18 cellular contexts compared by ENCODE assay signal in the genomic region with DNA sequence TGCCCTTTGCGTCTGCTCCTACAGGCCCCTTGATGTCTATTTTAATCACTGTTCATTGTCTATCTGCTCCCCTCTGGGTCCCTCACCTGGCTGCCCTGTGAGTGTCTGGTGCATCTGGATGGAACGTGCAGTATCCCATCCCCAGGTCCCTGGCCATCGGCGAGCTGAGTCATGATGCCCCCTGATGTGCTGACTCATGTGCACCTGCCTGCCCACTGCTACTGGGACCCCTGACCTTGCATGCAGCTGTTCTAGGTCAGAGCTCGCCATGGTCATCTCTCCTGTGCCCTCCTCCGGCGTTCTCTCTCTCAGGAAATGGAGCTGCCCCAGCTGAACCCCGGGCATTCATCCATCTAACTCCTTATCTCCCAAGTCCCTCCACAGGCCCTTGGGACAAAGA.
DNase-seq lines count a peak whose midpoint lies in the region; ATAC-seq and TF ChIP-seq lines count a peak whose summit lies in the region.
"Had no signal": no experiment of that assay in that cellular context is flagged by ENCODE, and none has a peak within 500 bp of the region (broad histone marks: within the 10 kb centered on the region; RNA-seq: fewer than 3 reads in every experiment).

No MANE protein-coding gene starts in this region.

- no peak overlapping the region for H3K4me3 ChIP-seq in ovary
- H3K4me3 ChIP-seq: BLaER1 had no signal

- ATAC-seq in HG02763 (IDR thresholded peaks at IDR 0.05; ENCODE audit: unreplicated experiment) = no peak

- TF ChIP-seq EP300 in ovary (IDR thresholded peaks at IDR 0.05) = no peak

- peak; percentile 41 for DNase-seq in NCI-H2171 treated with DMSO at 0.1 percent for 48 hours (lab: John Stamatoyannopoulos, UW)
- DNase-seq in NCI-H2171 (lab: John Stamatoyannopoulos, UW) = no peak
- DNase-seq in NCI-H69 (lab: John Stamatoyannopoulos, UW) = peak; percentile 26
- DNase-seq in mesenteric fat pad (ENCODE audit: low spot score) = peak; percentile 64
- DNase-seq in ovary = no peak
- DNase-seq in GM19240 (ENCODE audit: insufficient read length, low spot score) = no peak
- DNase-seq: 8988T; AML-193; Caco-2; CD8-positive, alpha-beta memory T cell; DND-41; GDM1; GOT3; HCEC 1CT; HFFc6 had no signal

- H3K36me3 ChIP-seq in ovary = no peaks in the 10 kb centered on the region
- H3K36me3 ChIP-seq: BLaER1 had no signal

- intact Hi-C loops in ovary (cut with DNase I) = no loop called here

- no peaks in the 10 kb centered on the region for H3K4me1 ChIP-seq in ovary (ENCODE audit: insufficient read depth)
- H3K4me1 ChIP-seq: Caco-2 had no signal

- WGBS in ovary, 3 donors = 76 to 83% (median 82%) methylated on average over 8 of the region's 8 CpGs

- H3K27me3 ChIP-seq in ovary = no peaks in the 10 kb centered on the region
- H3K27me3 ChIP-seq: BLaER1 had no signal

- H3K27ac ChIP-seq in ovary = no peak overlapping the region
- H3K27ac ChIP-seq: BLaER1, HL-60 had no signal

- H3K9me3 ChIP-seq in ovary = no peaks in the 10 kb centered on the region
- H3K9me3 ChIP-seq: BLaER1, Caco-2 had no signal

- TF ChIP-seq POLR2A in ovary (IDR thresholded peaks at IDR 0.05) = no peak

- no peak for TF ChIP-seq CTCF in ovary (IDR thresholded peaks at IDR 0.05)

Comparison
In these comparisons a context has a peak if more than half of its experiments do, and no peak if none do; other contexts are left out.
1. DNase-seq: peak in NCI-H2171 treated with DMSO at 0.1 percent for 48 hours (single experiment), NCI-H69 (single experiment) and mesenteric fat pad (single experiment); none in NCI-H2171 (single experiment), ovary (0 of 5) and GM19240 (single experiment).